20 cellular contexts compared by ENCODE assay signal in the genomic region with DNA sequence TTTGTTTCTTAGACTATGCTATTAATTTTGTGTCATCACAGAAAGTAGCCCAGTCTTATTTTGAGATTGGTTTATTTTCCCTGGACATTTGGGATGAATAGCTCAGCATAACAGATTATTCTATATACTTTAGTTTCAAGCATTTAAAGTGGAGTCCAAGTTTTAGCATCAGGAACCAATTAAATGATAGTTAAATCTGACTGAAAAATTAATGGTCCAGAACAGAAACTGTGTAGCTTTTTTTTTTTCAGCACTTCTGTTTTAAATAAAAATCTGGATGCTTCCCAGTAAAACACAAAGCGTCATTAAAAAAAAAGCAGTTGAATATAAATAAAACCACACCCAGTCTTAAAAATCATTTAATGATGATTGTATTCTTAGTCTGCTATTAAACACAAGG. TPM values are rescaled to one million over a fixed set of nuclear protein-coding genes. Genes with fewer than 3 reads are reported as not detected.
A peak's percentile ranks its signal among the peaks of the same experiment; 100 is the strongest.
DNase-seq lines count a peak whose midpoint lies in the region; ATAC-seq and TF ChIP-seq lines count a peak whose summit lies in the region.
"Had no signal": no experiment of that assay in that cellular context is flagged by ENCODE, and none has a peak within 500 bp of the region (broad histone marks: within the 10 kb centered on the region; RNA-seq: fewer than 3 reads in every experiment).

No MANE protein-coding gene starts in this region.

- no peaks in the 10 kb centered on the region for H3K36me3 ChIP-seq in GM23248 (ENCODE audit: low read depth)
- no peaks in the 10 kb centered on the region for H3K36me3 ChIP-seq in SK-N-MC (ENCODE audit: insufficient read depth, low read length)
- H3K36me3 ChIP-seq in GM23338 (ENCODE audit: insufficient read depth) = no peaks in the 10 kb centered on the region
- H3K36me3 ChIP-seq: BLaER1 treated with 17β-estradiol and CSF1 and Interleukin-3, amounts not matched to agents 10 nM and 100 nM had no signal

- DNase-seq in AG08395 (ENCODE audit: low spot score) = peak; percentile 10
- peak; percentile 33 for DNase-seq in GM23248
- DNase-seq in SK-N-MC (ENCODE audit: low read depth, low spot score) = no peak
- peak; percentile 5 for DNase-seq in fibroblast of peridontal ligament (ENCODE audit: extremely low read depth)
- DNase-seq in chondrocyte (ENCODE audit: low spot score) = no peak
- DNase-seq in OCI-M1 (lab: John Stamatoyannopoulos, UW) = no peak
- DNase-seq in GM23338 (ENCODE audit: low spot score) = no peak
- no peak for DNase-seq in SK-N-DZ (ENCODE audit: low spot score)
- DNase-seq: 8988T; Calu3; CD8-positive, alpha-beta T cell; DMS79 treated with DMSO at 0.1 percent for 48 hours; GF-D8; GOT3; H7; IMR-90 had no signal

- H2AFZ ChIP-seq in GM23248 = no peak overlapping the region
- no peak overlapping the region for H2AFZ ChIP-seq in GM23338

- H3K27ac Mint-ChIP-seq in chondrocyte (ENCODE audit: unreplicated experiment) (no peak overlapping the region), GM23338 (no peak overlapping the region)
- H3K27ac Mint-ChIP-seq: CD8-positive, alpha-beta T cell had no signal

- H4K20me1 ChIP-seq in GM23248 (ENCODE audit: insufficient read depth) = no peaks in the 10 kb centered on the region
- no peaks in the 10 kb centered on the region for H4K20me1 ChIP-seq in GM23338 (replicated peaks; ENCODE audit: insufficient read depth)
- H4K20me1 ChIP-seq: BLaER1 treated with 17β-estradiol and CSF1 and Interleukin-3, amounts not matched to agents 10 nM and 100 nM had no signal

- H3F3A ChIP-seq in GM23248 (ENCODE audit: insufficient read depth) = no peaks in the 10 kb centered on the region
- H3F3A ChIP-seq in GM23338 (replicated peaks; ENCODE audit: low read depth) = no peaks in the 10 kb centered on the region; the same call in 1 of the 2 replicates

- no peak for TF ChIP-seq CTCF in chondrocyte (IDR thresholded peaks at IDR 0.05)
- no peak for TF ChIP-seq CTCF in GM23338 (conservative IDR thresholded peaks at IDR 0.05; ENCODE audit: low read depth in 2 of 2)

- H3K79me2 ChIP-seq in GM23248 (ENCODE audit: insufficient read depth) = no peaks in the 10 kb centered on the region
- H3K79me2 ChIP-seq in GM23338 (replicated peaks; ENCODE audit: insufficient read depth) = no peaks in the 10 kb centered on the region

- H3K36me3 Mint-ChIP-seq in chondrocyte (ENCODE audit: low read depth) (no peaks in the 10 kb centered on the region), GM23338 (ENCODE audit: low read depth) (no peaks in the 10 kb centered on the region)
- H3K36me3 Mint-ChIP-seq: CD8-positive, alpha-beta T cell had no signal

- H3K9me2 ChIP-seq in GM23248 (ENCODE audit: insufficient read depth) (no peaks in the 10 kb centered on the region), GM23338 (ENCODE audit: insufficient read depth) (no peaks in the 10 kb centered on the region)

- H3K4me1 ChIP-seq in GM23248 (ENCODE audit: insufficient read depth) = no peaks in the 10 kb centered on the region; the same call in 1 of the 2 replicates
- peaks cover 21% of the 10 kb centered on the region for H3K4me1 ChIP-seq in GM23338 (ENCODE audit: insufficient read depth)
- H3K4me1 ChIP-seq: BLaER1 treated with 17β-estradiol and CSF1 and Interleukin-3, amounts not matched to agents 10 nM and 100 nM had no signal

- H3K27ac ChIP-seq in GM23248 = no peak overlapping the region
- H3K27ac ChIP-seq in SK-N-MC = peak overlapping the region; percentile 67
- no peak overlapping the region for H3K27ac ChIP-seq in GM23338 (ENCODE audit: low read depth)
- H3K27ac ChIP-seq: BLaER1 treated with 17β-estradiol and CSF1 and Interleukin-3, amounts not matched to agents 10 nM and 100 nM had no signal

- ATAC-seq in GM23338 = no peak
- ATAC-seq: CD8-positive, alpha-beta T cell; GM12878; HCT116; K562 had no signal

- H3K4me3 Mint-ChIP-seq in chondrocyte (ENCODE audit: unreplicated experiment) (no peak overlapping the region), GM23338 (no peak overlapping the region)
- H3K4me3 Mint-ChIP-seq: CD8-positive, alpha-beta T cell had no signal

- no peaks in the 10 kb centered on the region for H3K9me3 ChIP-seq in GM23248 (ENCODE audit: low read depth)
- no peaks in the 10 kb centered on the region for H3K9me3 ChIP-seq in SK-N-MC (ENCODE audit: low read depth, low read length)
- H3K9me3 ChIP-seq: BLaER1 treated with 17β-estradiol and CSF1 and Interleukin-3, amounts not matched to agents 10 nM and 100 nM had no signal

- in situ Hi-C loops in GM23248 (cut with MboI) = no loop called here

- H3K9ac ChIP-seq in GM23248 (no peak overlapping the region), SK-N-MC (ENCODE audit: insufficient read length) (no peak overlapping the region)
- H3K9ac ChIP-seq: BLaER1 treated with 17β-estradiol and CSF1 and Interleukin-3, amounts not matched to agents 10 nM and 100 nM had no signal

- no peak overlapping the region for H3K4me2 ChIP-seq in GM23248 (ENCODE audit: unreplicated experiment)
- H3K4me2 ChIP-seq in GM23338 = no peak overlapping the region
- H3K4me2 ChIP-seq: BLaER1 treated with 17β-estradiol and CSF1 and Interleukin-3, amounts not matched to agents 10 nM and 100 nM had no signal

- H3K27me3 ChIP-seq in GM23248 (replicated peaks; ENCODE audit: insufficient read depth) (no peaks in the 10 kb centered on the region), GM23338 (ENCODE audit: insufficient read depth) (no peaks in the 10 kb centered on the region)
- H3K27me3 ChIP-seq: BLaER1 treated with 17β-estradiol and CSF1 and Interleukin-3, amounts not matched to agents 10 nM and 100 nM had no signal

- H3K9me3 Mint-ChIP-seq in chondrocyte (ENCODE audit: low read depth) (no peaks in the 10 kb centered on the region), GM23338 (no peaks in the 10 kb centered on the region)

- H3K4me3 ChIP-seq in GM23248 (no peak overlapping the region), SK-N-MC (no peak overlapping the region; the same call in 1 of the 2 replicates), GM23338 (no peak overlapping the region)
- H3K4me3 ChIP-seq: BLaER1 treated with 17β-estradiol and CSF1 and Interleukin-3, amounts not matched to agents 10 nM and 100 nM; GM12878; K562 had no signal

- H3K27me3 Mint-ChIP-seq in chondrocyte (ENCODE audit: low read depth) (peaks cover 33% of the 10 kb centered on the region), GM23338 (ENCODE audit: insufficient read depth, low read depth, poor library complexity) (no peaks in the 10 kb centered on the region)

- 24 to 37% methylated on average over 1 of the region's 1 CpG for WGBS in GM23248 (ENCODE audit: low coverage in 1 of 2, low lambda C conversion rate in 2 of 2, missing lambda C conversion rate in 2 of 2), 2 experiments

- H3K4me1 Mint-ChIP-seq in chondrocyte (ENCODE audit: low read depth) = no peaks in the 10 kb centered on the region
- peaks cover 24% of the 10 kb centered on the region; the same call in 2 of the 3 replicates for H3K4me1 Mint-ChIP-seq in GM23338

TF ChIP-seq in GM23338, 12 proteins besides CTCF, POLR2A, EP300 and RAD21 (continues in another document):
- TF ChIP-seq ZNF114 (CRISPR knock-in tag; IDR thresholded peaks at IDR 0.05) (no peak), EZH2 (IDR thresholded peaks at IDR 0.05; ENCODE audit: low read depth, unreplicated experiment) (no peak)
- TF ChIP-seq, protein P1, sequence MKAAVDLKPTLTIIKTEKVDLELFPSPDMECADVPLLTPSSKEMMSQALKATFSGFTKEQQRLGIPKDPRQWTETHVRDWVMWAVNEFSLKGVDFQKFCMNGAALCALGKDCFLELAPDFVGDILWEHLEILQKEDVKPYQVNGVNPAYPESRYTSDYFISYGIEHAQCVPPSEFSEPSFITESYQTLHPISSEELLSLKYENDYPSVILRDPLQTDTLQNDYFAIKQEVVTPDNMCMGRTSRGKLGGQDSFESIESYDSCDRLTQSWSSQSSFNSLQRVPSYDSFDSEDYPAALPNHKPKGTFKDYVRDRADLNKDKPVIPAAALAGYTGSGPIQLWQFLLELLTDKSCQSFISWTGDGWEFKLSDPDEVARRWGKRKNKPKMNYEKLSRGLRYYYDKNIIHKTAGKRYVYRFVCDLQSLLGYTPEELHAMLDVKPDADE (IDR thresholded peaks at IDR 0.05) = no peak

RNA-seq across cellular contexts. Expression of a gene that starts 59.4 kb away (rescaled TPM):
- 4.3 and 5.8 TPM in 2 replicates for total RNA-seq in GM23248 (2014; rRNA removed; shearing (Covaris generic))
- 5.6 and 5.8 TPM in 2 replicates for polyA plus RNA-seq in GM23248 (2016; fragmentation: Nextera tagmentation; extraction: Ambion mirVana)
- total RNA-seq in chondrocyte = 0.64 to 1.0 TPM in 2 of 3 replicates, not detected in the other
- 0.35 and 0.52 TPM in 2 replicates for total RNA-seq in GM23338 (2014; rRNA removed; shearing (Covaris generic))
- polyA plus RNA-seq in GM23338 (2016; fragmentation: Nextera tagmentation; extraction: Ambion mirVana) = 0.99 and 1.0 TPM in 2 replicates
- not detected in 2 replicates for polyA plus RNA-seq in SK-N-DZ (2014; cell fraction: cytosol; rRNA removed)
- not detected in 2 replicates for polyA plus RNA-seq in SK-N-DZ (2014; cell fraction: nucleus; rRNA removed)
- total RNA-seq: Calu3; CD8-positive, alpha-beta T cell; GM12878; K562 had no signal
- polyA plus RNA-seq: GM12878 had no signal

Comparison
In these comparisons a context has a peak if more than half of its experiments do, and no peak if none do; other contexts are left out.
1. DNase-seq: peak in AG08395 (single experiment), GM23248 (single experiment) and fibroblast of peridontal ligament (single experiment); none in SK-N-MC (single experiment), chondrocyte (single experiment), OCI-M1 (single experiment), GM23338 (single experiment) and SK-N-DZ (single experiment).